22 cellular contexts compared by ENCODE assay signal in the genomic region with DNA sequence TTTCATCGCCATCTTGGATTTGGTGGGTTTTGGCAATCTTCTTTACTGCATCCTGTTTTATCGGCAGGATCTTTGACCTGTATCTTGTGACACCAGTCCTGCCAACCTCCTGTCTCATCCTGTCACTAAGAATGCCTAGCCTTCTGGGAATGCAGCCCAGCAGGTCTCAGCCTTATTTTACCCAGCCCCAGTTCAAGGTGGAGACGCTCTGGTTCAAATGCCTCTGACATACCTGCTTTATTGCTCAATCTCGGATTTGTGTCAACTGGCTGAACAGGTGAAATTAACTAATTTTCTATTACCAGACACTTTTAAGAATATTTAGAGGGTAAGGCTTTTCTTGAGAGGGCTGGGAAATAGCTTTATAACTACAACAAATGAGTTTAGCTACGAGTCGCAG.
DNase-seq lines count a peak whose midpoint lies in the region; ATAC-seq, FAIRE-seq and TF ChIP-seq lines count a peak whose summit lies in the region.
"Had no signal": no experiment of that assay in that cellular context is flagged by ENCODE, and none has a peak within 500 bp of the region (broad histone marks: within the 10 kb centered on the region; RNA-seq: fewer than 3 reads in every experiment).

No MANE protein-coding gene starts in this region.

- H3K79me2 ChIP-seq in GM23248 (ENCODE audit: insufficient read depth) (peaks cover 66% of the 10 kb centered on the region), osteoblast (ENCODE audit: insufficient read depth, low read length) (no peaks in the 10 kb centered on the region)

- no peak overlapping the region for H3K4me3 ChIP-seq in GM23248
- no peak overlapping the region for H3K4me3 ChIP-seq in SJCRH30
- H3K4me3 ChIP-seq in epithelial cell of esophagus (ENCODE audit: low read length): no peak overlapping the region
- no peak overlapping the region for H3K4me3 ChIP-seq in osteoblast (ENCODE audit: insufficient read depth, low read length)
- no peak overlapping the region for H3K4me3 ChIP-seq in lower lobe of right lung
- H3K4me3 ChIP-seq: BLaER1, lung, skin epidermis, vagina had no signal

- H4K20me1 ChIP-seq in GM23248 (ENCODE audit: insufficient read depth) (no peaks in the 10 kb centered on the region; the same call in 1 of the 2 replicates), osteoblast (ENCODE audit: insufficient read depth, low read length) (peaks cover 2% of the 10 kb centered on the region)

- no peak overlapping the region for H2AFZ ChIP-seq in GM23248
- no peak overlapping the region for H2AFZ ChIP-seq in osteoblast (ENCODE audit: low read length)

- DNase-seq in GM23248: no peak
- DNase-seq in SJCRH30: no peak
- DNase-seq in epithelial cell of esophagus (ENCODE audit: low read depth): peak; percentile 64
- DNase-seq in osteoblast (ENCODE audit: insufficient read length, low spot score, missing footprints): no peak
- DNase-seq in lower lobe of right lung: no peak
- DNase-seq in NOMO-1 treated with DMSO at 0.1 percent for 48 hours (lab: John Stamatoyannopoulos, UW; ENCODE audit: unreplicated experiment): no peak
- no peak for DNase-seq in H4 (ENCODE audit: low spot score)
- no peak for DNase-seq in GM19239 (ENCODE audit: insufficient read length, low spot score)
- DNase-seq: activated CD4-positive, alpha-beta memory T cell treated with anti-CD3 and anti-CD28 coated beads for 36 hours; aorta; DMS79; NCI-H1092; NCI-H2081; NCI-H748 treated with DMSO at 0.1 percent for 48 hours; OCI-M1; SHP77; stimulated activated CD4-positive, alpha-beta T cell treated with anti-CD3 and anti-CD28 coated beads, Interleukin-2, amount 100 ng/mL, for 24 hours had no signal

- H3K27me3 ChIP-seq in GM23248 (replicated peaks; ENCODE audit: insufficient read depth) (no peaks in the 10 kb centered on the region), SJCRH30 (no peaks in the 10 kb centered on the region), osteoblast (ENCODE audit: insufficient read depth, low read length) (no peaks in the 10 kb centered on the region), lower lobe of right lung (ENCODE audit: low read depth) (no peaks in the 10 kb centered on the region)
- H3K27me3 ChIP-seq: vagina had no signal

- no peak for TF ChIP-seq CTCF in epithelial cell of esophagus (IDR thresholded peaks at IDR 0.05; ENCODE audit: insufficient read depth, low read depth, low read length, missing control alignments)
- no peak for TF ChIP-seq CTCF in osteoblast (IDR thresholded peaks at IDR 0.05; ENCODE audit: extremely low read depth, low read depth, low read length)
- TF ChIP-seq CTCF in lower lobe of right lung (IDR thresholded peaks at IDR 0.05): no peak

- no peak overlapping the region for H3K9ac ChIP-seq in GM23248
- H3K9ac ChIP-seq: BLaER1 had no signal

- no peaks in the 10 kb centered on the region for H3K9me2 ChIP-seq in GM23248 (ENCODE audit: insufficient read depth)

- no peak for FAIRE-seq in GM19239 (lab: Jason Lieb, UNC)

- 88% methylated on average over 6 of the region's 6 CpGs for WGBS in GM23248 (ENCODE audit: low coverage in 1 of 2, low lambda C conversion rate in 2 of 2, missing lambda C conversion rate in 2 of 2), 2 experiments

- H3K4me1 ChIP-seq in GM23248 (ENCODE audit: insufficient read depth): peaks cover 38% of the 10 kb centered on the region
- peaks cover 30% of the 10 kb centered on the region for H3K4me1 ChIP-seq in SJCRH30
- peaks cover 41% of the 10 kb centered on the region for H3K4me1 ChIP-seq in osteoblast (ENCODE audit: insufficient read depth, low read length)
- peaks cover 35% of the 10 kb centered on the region for H3K4me1 ChIP-seq in lower lobe of right lung

- intact Hi-C loops in lower lobe of right lung (cut with DNase I): no loop called here

- H3K9me3 ChIP-seq in GM23248 (ENCODE audit: low read depth) (no peaks in the 10 kb centered on the region), SJCRH30 (replicated peaks) (no peaks in the 10 kb centered on the region), osteoblast (ENCODE audit: low read depth, low read length) (no peaks in the 10 kb centered on the region), lower lobe of right lung (no peaks in the 10 kb centered on the region)
- H3K9me3 ChIP-seq: BLaER1, vagina had no signal

- H3K4me2 ChIP-seq in GM23248 (ENCODE audit: unreplicated experiment): peak overlapping the region; percentile 35
- peak overlapping the region; percentile 40 for H3K4me2 ChIP-seq in osteoblast (ENCODE audit: insufficient read depth, low read length)
- H3K4me2 ChIP-seq: BLaER1 had no signal

- H3K36me3 ChIP-seq in GM23248 (ENCODE audit: low read depth) (peaks cover 21% of the 10 kb centered on the region; the same call in 1 of the 2 replicates), SJCRH30 (no peaks in the 10 kb centered on the region), osteoblast (ENCODE audit: insufficient read depth, low read length) (peaks cover 4% of the 10 kb centered on the region), lower lobe of right lung (peaks cover 2% of the 10 kb centered on the region)
- H3K36me3 ChIP-seq: BLaER1, vagina had no signal

- H3K27ac ChIP-seq in GM23248: peak overlapping the region; percentile 2; the same call in 1 of the 2 replicates
- H3K27ac ChIP-seq in SJCRH30: peak overlapping the region; percentile 48
- H3K27ac ChIP-seq in osteoblast (ENCODE audit: low read depth, low read length): peak overlapping the region; percentile 34
- H3K27ac ChIP-seq in lower lobe of right lung: no peak overlapping the region
- H3K27ac ChIP-seq: BLaER1, HL-60, vagina had no signal

- ATAC-seq in lower lobe of right lung: no peak

- in situ Hi-C loops in GM23248 (cut with MboI): no loop called here

- H3F3A ChIP-seq in GM23248 (ENCODE audit: insufficient read depth): peaks cover 47% of the 10 kb centered on the region
